Comparison of ENCODE assay signal across 16 cellular contexts in genomic region chr6:6657085-6657819, GRCh38.
DNase-seq lines count a peak whose midpoint lies in the region; ATAC-seq and TF ChIP-seq lines count a peak whose summit lies in the region.
"Had no signal": no experiment of that assay in that cellular context is flagged by ENCODE, and none has a peak within 500 bp of the region (broad histone marks: within the 10 kb centered on the region; RNA-seq: fewer than 3 reads in every experiment).

No MANE protein-coding gene starts in this region.

- H3K27ac Mint-ChIP-seq in activated T-helper 2 cell treated with anti-CD3 and anti-CD28 coated beads, Interferon-gamma antibody, Interleukin-2, Interleukin-4, amounts not matched to agents 10 μg/mL and 5 μg/mL and 100 μg/mL, durations not matched to agents 14 hours and 24 hours and 36 hours = peak overlapping the region; percentile 99
- H3K27ac Mint-ChIP-seq in naive thymus-derived CD8-positive, alpha-beta T cell = peak overlapping the region in 8 of 10 donors; percentile 84 to 98 (median 96)

- peaks cover 21% of the 10 kb centered on the region for H3K36me3 Mint-ChIP-seq in activated T-helper 2 cell treated with anti-CD3 and anti-CD28 coated beads, Interferon-gamma antibody, Interleukin-2, Interleukin-4, amounts not matched to agents 10 μg/mL and 5 μg/mL and 100 μg/mL, durations not matched to agents 14 hours and 24 hours and 36 hours (ENCODE audit: low read depth)
- H3K36me3 Mint-ChIP-seq in naive thymus-derived CD8-positive, alpha-beta T cell = no peaks in the 10 kb centered on the region

- intact Hi-C loops in activated T-helper 2 cell treated with anti-CD3 and anti-CD28 coated beads, Interferon-gamma antibody, Interleukin-2, Interleukin-4, amounts not matched to agents 10 μg/mL and 5 μg/mL and 100 μg/mL, durations not matched to agents 14 hours and 24 hours and 36 hours (cut with micrococcal nuclease) = loop anchor here (2.0 to 10.0 kb wide), 4 partner anchors 100 to 738 kb away; no protein-coding TSS in a partner anchor
- intact Hi-C loops in dorsolateral prefrontal cortex (cut with DNase I) = no loop called here

- H3K27me3 Mint-ChIP-seq in activated T-helper 2 cell treated with anti-CD3 and anti-CD28 coated beads, Interferon-gamma antibody, Interleukin-2, Interleukin-4, amounts not matched to agents 10 μg/mL and 5 μg/mL and 100 μg/mL, durations not matched to agents 14 hours and 24 hours and 36 hours (ENCODE audit: low read depth) = no peaks in the 10 kb centered on the region
- no peaks in the 10 kb centered on the region for H3K27me3 Mint-ChIP-seq in naive thymus-derived CD8-positive, alpha-beta T cell

- no peak for TF ChIP-seq CTCF in dorsolateral prefrontal cortex (IDR thresholded peaks at IDR 0.05 in 54 of 56, conservative IDR thresholded peaks at IDR 0.05 in 2 of 56; ENCODE audit: low read depth in 1 of 56, partially characterized antibody in 56 of 56)

- no peaks in the 10 kb centered on the region for H3K27me3 ChIP-seq in dorsolateral prefrontal cortex
- H3K27me3 ChIP-seq: hepatocyte, neutrophil, tibial nerve had no signal

- no peak for ATAC-seq in naive thymus-derived CD8-positive, alpha-beta T cell
- ATAC-seq in HG03175 (IDR thresholded peaks at IDR 0.05; ENCODE audit: unreplicated experiment) = no peak
- ATAC-seq: left ventricle myocardium superior had no signal

- H3K9me3 Mint-ChIP-seq in activated T-helper 2 cell treated with anti-CD3 and anti-CD28 coated beads, Interferon-gamma antibody, Interleukin-2, Interleukin-4, amounts not matched to agents 10 μg/mL and 5 μg/mL and 100 μg/mL, durations not matched to agents 14 hours and 24 hours and 36 hours = no peaks in the 10 kb centered on the region
- H3K9me3 Mint-ChIP-seq in naive thymus-derived CD8-positive, alpha-beta T cell = no peaks in the 10 kb centered on the region

- peaks cover 88% of the 10 kb centered on the region for H3K4me1 Mint-ChIP-seq in activated T-helper 2 cell treated with anti-CD3 and anti-CD28 coated beads, Interferon-gamma antibody, Interleukin-2, Interleukin-4, amounts not matched to agents 10 μg/mL and 5 μg/mL and 100 μg/mL, durations not matched to agents 14 hours and 24 hours and 36 hours (ENCODE audit: low read depth)
- peaks cover 40 to 100% (median 69%) of the 10 kb centered on the region in 4 donors for H3K4me1 Mint-ChIP-seq in naive thymus-derived CD8-positive, alpha-beta T cell

- H3K27ac ChIP-seq in dorsolateral prefrontal cortex = no peak overlapping the region
- H3K27ac ChIP-seq: hepatocyte, neutrophil, tibial nerve had no signal

- H3K4me3 Mint-ChIP-seq in activated T-helper 2 cell treated with anti-CD3 and anti-CD28 coated beads, Interferon-gamma antibody, Interleukin-2, Interleukin-4, amounts not matched to agents 10 μg/mL and 5 μg/mL and 100 μg/mL, durations not matched to agents 14 hours and 24 hours and 36 hours (ENCODE audit: low read depth) = no peak overlapping the region
- H3K4me3 Mint-ChIP-seq in naive thymus-derived CD8-positive, alpha-beta T cell = peak overlapping the region in 5 of 10 donors; percentile 8 to 71 (median 37)

- no peak overlapping the region for H3K4me3 ChIP-seq in dorsolateral prefrontal cortex
- H3K4me3 ChIP-seq: hepatocyte, smooth muscle cell, tibial nerve had no signal

- peak; percentile 23 for DNase-seq in NCI-H2171 treated with DMSO at 0.1 percent for 48 hours (lab: John Stamatoyannopoulos, UW)
- DNase-seq in NCI-H2171 (lab: John Stamatoyannopoulos, UW) = no peak
- peak; percentile 20 for DNase-seq in HT1080 (ENCODE audit: low read depth)
- DNase-seq in activated T-helper 2 cell treated with anti-CD3 and anti-CD28 coated beads, Interferon-gamma antibody, Interleukin-2, Interleukin-4, amounts not matched to agents 10 μg/mL and 5 μg/mL and 100 μg/mL, durations not matched to agents 14 hours and 24 hours and 36 hours (ENCODE audit: low spot score) = no peak
- no peak for DNase-seq in naive thymus-derived CD8-positive, alpha-beta T cell
- no peak for DNase-seq in dorsolateral prefrontal cortex
- no peak for DNase-seq in UCSD-AML1 (lab: John Stamatoyannopoulos, UW; ENCODE audit: unreplicated experiment)
- DNase-seq: KG1, left ventricle myocardium superior, NCI-H187 treated with DMSO at 0.1 percent for 48 hours, SHP77 had no signal

- POLR2A ChIA-PET in naive thymus-derived CD8-positive, alpha-beta T cell (lab: Charles Lee) = interaction anchor here (0.6 kb wide), 1 partner anchor 144 kb away, joined by 3 read pairs; no protein-coding TSS in a partner anchor

Comparison
In these comparisons a context has a peak if more than half of its experiments do, and no peak if none do; other contexts are left out.
1. DNase-seq: peak in NCI-H2171 treated with DMSO at 0.1 percent for 48 hours (single experiment) and HT1080 (single experiment); none in NCI-H2171 (single experiment), activated T-helper 2 cell treated with anti-CD3 and anti-CD28 coated beads, Interferon-gamma antibody, Interleukin-2, Interleukin-4, amounts not matched to agents 10 μg/mL and 5 μg/mL and 100 μg/mL, durations not matched to agents 14 hours and 24 hours and 36 hours (single experiment), naive thymus-derived CD8-positive, alpha-beta T cell (0 of 10), dorsolateral prefrontal cortex (0 of 10) and UCSD-AML1 (single experiment).